In genomic region chr20:38674178-38675133, GRCh38 we compare ENCODE assay signal across 9 cellular contexts. TPM values are rescaled to one million over a fixed set of nuclear protein-coding genes. Genes with fewer than 3 reads are reported as not detected.
DNase-seq lines count a peak whose midpoint lies in the region; ATAC-seq, FAIRE-seq and TF ChIP-seq lines count a peak whose summit lies in the region.
"Had no signal": no experiment of that assay in that cellular context is flagged by ENCODE, and none has a peak within 500 bp of the region (broad histone marks: within the 10 kb centered on the region; RNA-seq: fewer than 3 reads in every experiment).

No MANE protein-coding gene starts in this region.

- H3K4me1 ChIP-seq in ES-I3 (ENCODE audit: insufficient read depth, low read length) (peaks cover 14% of the 10 kb centered on the region), K562 (replicated peaks in 1 of 2; ENCODE audit: control insufficient read depth in 2 of 2, insufficient read depth in 2 of 2, low read length in 2 of 2) (peaks cover 4 to 14% of the 10 kb centered on the region in 2 experiments; a peak in 4 of 5 replicates)

- H3K9me3 ChIP-seq in ES-I3 (ENCODE audit: control insufficient read depth, insufficient read depth, low read length) (no peaks in the 10 kb centered on the region), K562 (replicated peaks; ENCODE audit: control insufficient read depth, insufficient read depth, low read depth, low read length) (no peaks in the 10 kb centered on the region)

- no peak for TF ChIP-seq CTCF in K562 (IDR thresholded peaks at IDR 0.05 in 2 of 3, conservative IDR thresholded peaks at IDR 0.05 in 1 of 3; ENCODE audit: insufficient read depth in 2 of 3, low read depth in 1 of 3, low read length in 3 of 3)

- peak; percentile 85 for TF ChIP-seq POLR2A in K562 (conservative IDR thresholded peaks at IDR 0.05)

- H3K9me1 ChIP-seq in K562 (ENCODE audit: control insufficient read depth, insufficient read depth, low read length): no peaks in the 10 kb centered on the region

- ATAC-seq in HG03354 (IDR thresholded peaks at IDR 0.05; ENCODE audit: poor library complexity, severe bottlenecking, unreplicated experiment) (peak; percentile 55), K562 (peak; percentile 96), HG03439 (IDR thresholded peaks at IDR 0.05; ENCODE audit: unreplicated experiment) (no peak)

- peak overlapping the region; percentile 84 for H3K4me2 ChIP-seq in K562 (ENCODE audit: insufficient read depth, low read length)

- H4K20me1 ChIP-seq in K562 (replicated peaks; ENCODE audit: control insufficient read depth, insufficient read depth, low read length): no peaks in the 10 kb centered on the region

- FAIRE-seq in K562 (lab: Jason Lieb, UNC): no peak

- H3K9ac ChIP-seq in ES-I3 (ENCODE audit: low read depth, low read length): peak overlapping the region; percentile 70
- H3K9ac ChIP-seq in K562 (ENCODE audit: insufficient read depth in 1 of 2, low read depth in 2 of 2, low read length in 2 of 2): peak overlapping the region; percentile 81 to 97

- DNase-seq in T-helper 9 cell (peak; percentile 37), K562 (ENCODE audit: extremely low read depth in 1 of 4, low spot score in 3 of 4) (peak; percentile 88 to 99 (median 98)), iPS-NIHi7 (ENCODE audit: extremely low spot score) (peak; percentile 97), NCI-H2107 treated with DMSO at 0.1 percent for 48 hours (lab: John Stamatoyannopoulos, UW; ENCODE audit: unreplicated experiment) (no peak)
- peak; percentile 31 to 64 for DNase-seq in stimulated activated CD4-positive, alpha-beta T cell treated with anti-CD3 and anti-CD28 coated beads, Interleukin-12 subunit alpha, Interleukin-12 subunit beta, amount 100 ng/mL, for 24 hours (ENCODE audit: low read depth in 2 of 2)

- no peak for TF ChIP-seq RAD21 in K562 (CRISPR knock-in tag; conservative IDR thresholded peaks at IDR 0.05 in 1 of 2, IDR thresholded peaks at IDR 0.05 in 1 of 2)

- POLR2A ChIA-PET in K562 (lab: Yijun Ruan, JAX): interaction anchor here (0.6 to 1.2 kb wide), 5 partner anchors 18 to 422 kb away, joined by 3 to 5 read pairs (median 4); partner anchors contain the start of genes PPP1R16B and SNHG17

- H3K27ac ChIP-seq in K562 (ENCODE audit: extremely low read depth, low read depth, low read length): peak overlapping the region; percentile 78

- peak overlapping the region; percentile 64 for H3K4me3 ChIP-seq in K562

- H3K27me3 ChIP-seq in K562 (ENCODE audit: control insufficient read depth in 2 of 2, insufficient read depth in 2 of 2, low read length in 2 of 2): no peaks in the 10 kb centered on the region

- intact Hi-C loops in K562 (cut with micrococcal nuclease): no loop called here

- TSS peak; percentile 58 for BruUV-seq in K562 (replicated peaks; lab: Mats Ljungman, UMichigan)

- no peaks in the 10 kb centered on the region for H3K36me3 ChIP-seq in ES-I3 (ENCODE audit: insufficient read depth, low read length)
- H3K36me3 ChIP-seq in K562 (ENCODE audit: control insufficient read depth, insufficient read depth, low read length): no peaks in the 10 kb centered on the region

- in situ Hi-C loops in K562 (cut with MboI): no loop called here

- TF ChIP-seq EP300 in K562 (IDR thresholded peaks at IDR 0.05; ENCODE audit: low read length): no peak

- 8% methylated on average over 45 of the region's 83 CpGs for WGBS in K562 (ENCODE audit: insufficient coverage, low coverage, missing lambda C conversion rate)

- peak overlapping the region; percentile 97 for H2AFZ ChIP-seq in K562 (ENCODE audit: low read depth, low read length)

- CTCF ChIA-PET in K562 (lab: Yijun Ruan, JAX; ENCODE audit: low intra/inter-chr PET ratio): no interaction called here

- no peaks in the 10 kb centered on the region for H3K79me2 ChIP-seq in K562 (ENCODE audit: control insufficient read depth, insufficient read depth, low read length)

TF ChIP-seq in K562, 482 proteins besides CTCF, POLR2A, EP300 and RAD21 (continues in another document):
- no peak for TF ChIP-seq TSHZ1 (CRISPR knock-in tag; IDR thresholded peaks at IDR 0.05)
- TF ChIP-seq DPF2 (IDR thresholded peaks at IDR 0.05): 0 out of 2 replicates have a peak, but pooled peaks have one; percentile 3
- no peak for TF ChIP-seq TBL1XR1 (IDR thresholded peaks at IDR 0.05; ENCODE audit: low read length in 2 of 2)
- TF ChIP-seq ZNF316 (IDR thresholded peaks at IDR 0.05): peak; percentile 52
- 0 out of 2 replicates have a peak, but pooled peaks have one; percentile 47 for TF ChIP-seq PREB (CRISPR knock-in tag; IDR thresholded peaks at IDR 0.05)
- TF ChIP-seq RB1 (IDR thresholded peaks at IDR 0.05; ENCODE audit: low read depth): peak; percentile 62; the same call in 1 of the 2 replicates
- TF ChIP-seq SRSF9 (IDR thresholded peaks at IDR 0.05; ENCODE audit: borderline replicate concordance, low read depth, low read length): no peak
- no peak for TF ChIP-seq CCNT2 (IDR thresholded peaks at IDR 0.05; ENCODE audit: borderline replicate concordance, extremely low read depth, insufficient read length, low read depth, low read length)
- TF ChIP-seq THAP7 (CRISPR knock-in tag; IDR thresholded peaks at IDR 0.05): peak; percentile 36; the same call in 1 of the 2 replicates
- peak; percentile 48; the same call in 1 of the 2 replicates for TF ChIP-seq ETV5 (CRISPR knock-in tag; IDR thresholded peaks at IDR 0.05; ENCODE audit: low read depth)
- TF ChIP-seq PHF8 (IDR thresholded peaks at IDR 0.05; ENCODE audit: borderline replicate concordance, low read length): peak; percentile 89; the same call in 1 of the 2 replicates
- TF ChIP-seq ZNF217 (CRISPR knock-in tag; IDR thresholded peaks at IDR 0.05): no peak
- 0 out of 2 replicates have a peak, but pooled peaks have one; percentile 64 for TF ChIP-seq CHCHD3 (CRISPR knock-in tag; IDR thresholded peaks at IDR 0.05)
- TF ChIP-seq STAT5A (IDR thresholded peaks at IDR 0.05; ENCODE audit: borderline replicate concordance, low read length): no peak
- TF ChIP-seq NFYB (IDR thresholded peaks at IDR 0.05; ENCODE audit: extremely low read depth, insufficient read length): no peak
- no peak for TF ChIP-seq TCF7L2 (IDR thresholded peaks at IDR 0.05; ENCODE audit: low read depth, low read length)
- no peak for TF ChIP-seq ARNT (IDR thresholded peaks at IDR 0.05)
- 0 out of 2 replicates have a peak, but pooled peaks have one; percentile 48 for TF ChIP-seq MTA3 (IDR thresholded peaks at IDR 0.05; ENCODE audit: borderline replicate concordance)

RNA-seq across cellular contexts. Expression of gene SLC32A1, which starts 49.8 kb away (rescaled TPM):
- total RNA-seq in K562 (2011; cell fraction: chromatin; rRNA removed; ENCODE audit: low replicate concordance): 0.16 TPM in 1 of 2 replicates, not detected in the other
- not detected in 2 replicates for total RNA-seq in K562 (2011; cell fraction: nucleolus; rRNA removed)
- total RNA-seq in K562 (2011; cell fraction: nucleoplasm; rRNA removed): 0.23 TPM in 1 of 2 replicates, not detected in the other
- total RNA-seq in K562 (2014; rRNA removed) (not detected in 2 replicates), K562 (2014; rRNA removed; fragmentation: Illumina TruSeq; extraction: Trizol) (not detected in 2 replicates), K562 (2015; rRNA removed; fragmentation: Illumina TruSeq; extraction: Trizol) (not detected in 2 replicates), K562 (2021) (not detected in 2 replicates)
- polyA plus RNA-seq in K562 (2011; rRNA removed) (not detected in 2 replicates), K562 (2014; fragmentation: Illumina TruSeq; extraction: Trizol) (not detected in 2 replicates), K562 (2014; fragmentation: Nextera tagmentation; extraction: Ambion mirVana) (not detected), K562 (2014; rRNA removed) (not detected in 2 replicates)
- polyA plus RNA-seq in K562 (2011; cell fraction: cytosol; rRNA removed): not detected in 2 replicates
- not detected in 2 replicates for polyA plus RNA-seq in K562 (2011; cell fraction: nucleus; rRNA removed)
- polyA plus RNA-seq in K562 (2012): not detected in 2 replicates
- polyA minus RNA-seq in K562 (2011; rRNA and poly(A)+ RNA removed): not detected in 2 replicates
- not detected in 2 replicates for polyA minus RNA-seq in K562 (2011; cell fraction: cytosol; rRNA and poly(A)+ RNA removed)
- not detected in 2 replicates for polyA minus RNA-seq in K562 (2011; cell fraction: nucleus; rRNA and poly(A)+ RNA removed)
- total RNA-seq: T-helper 2 cell treated with Interferon-gamma antibody and Interleukin-4, amounts not matched to agents 100 ng/mL and 5 ng/mL, for 36 hours had no signal
